ENCODE assay signal across 1 cellular context in the genomic region with DNA sequence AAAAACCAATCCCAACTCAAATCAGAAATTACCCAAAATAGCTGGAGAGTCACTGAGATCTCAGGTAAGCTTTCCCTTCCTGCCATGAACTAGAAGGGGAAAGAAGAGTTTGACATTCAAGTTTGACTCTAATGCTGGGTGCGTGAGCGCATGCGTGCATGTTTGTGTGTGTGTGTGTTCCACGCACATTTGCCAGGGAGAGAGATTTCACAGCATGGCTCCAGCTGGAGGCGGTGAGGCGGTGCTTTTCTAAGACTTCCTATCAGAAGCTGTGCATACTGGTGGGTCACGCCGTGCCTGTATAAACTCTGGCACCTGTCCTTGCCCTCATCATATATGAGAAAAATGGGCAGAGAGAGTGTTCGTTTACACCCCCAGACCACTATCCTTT.
TF ChIP-seq lines count a peak whose summit lies in the region.

No MANE protein-coding gene starts in this region.

TF ChIP-seq in HepG2, 621 proteins besides CTCF, POLR2A, EP300 and RAD21 (continued from another document):
- TF ChIP-seq, protein P1, sequence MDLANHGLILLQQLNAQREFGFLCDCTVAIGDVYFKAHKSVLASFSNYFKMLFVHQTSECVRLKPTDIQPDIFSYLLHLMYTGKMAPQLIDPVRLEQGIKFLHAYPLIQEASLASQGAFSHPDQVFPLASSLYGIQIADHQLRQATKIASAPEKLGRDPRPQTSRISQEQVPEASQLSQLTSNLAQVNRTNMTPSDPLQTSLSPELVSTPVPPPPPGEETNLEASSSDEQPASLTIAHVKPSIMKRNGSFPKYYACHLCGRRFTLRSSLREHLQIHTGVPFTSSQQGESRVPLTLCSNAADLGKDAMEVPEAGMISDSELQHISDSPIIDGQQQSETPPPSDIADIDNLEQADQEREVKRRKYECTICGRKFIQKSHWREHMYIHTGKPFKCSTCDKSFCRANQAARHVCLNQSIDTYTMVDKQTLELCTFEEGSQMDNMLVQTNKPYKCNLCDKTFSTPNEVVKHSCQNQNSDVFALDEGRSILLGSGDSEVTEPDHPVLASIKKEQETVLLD (CRISPR knock-in tag; IDR thresholded peaks at IDR 0.05; ENCODE audit: low read depth): no peak
- TF ChIP-seq, protein P2, sequence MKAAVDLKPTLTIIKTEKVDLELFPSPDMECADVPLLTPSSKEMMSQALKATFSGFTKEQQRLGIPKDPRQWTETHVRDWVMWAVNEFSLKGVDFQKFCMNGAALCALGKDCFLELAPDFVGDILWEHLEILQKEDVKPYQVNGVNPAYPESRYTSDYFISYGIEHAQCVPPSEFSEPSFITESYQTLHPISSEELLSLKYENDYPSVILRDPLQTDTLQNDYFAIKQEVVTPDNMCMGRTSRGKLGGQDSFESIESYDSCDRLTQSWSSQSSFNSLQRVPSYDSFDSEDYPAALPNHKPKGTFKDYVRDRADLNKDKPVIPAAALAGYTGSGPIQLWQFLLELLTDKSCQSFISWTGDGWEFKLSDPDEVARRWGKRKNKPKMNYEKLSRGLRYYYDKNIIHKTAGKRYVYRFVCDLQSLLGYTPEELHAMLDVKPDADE (CRISPR knock-in tag; IDR thresholded peaks at IDR 0.05): no peak
- TF ChIP-seq, protein P3, sequence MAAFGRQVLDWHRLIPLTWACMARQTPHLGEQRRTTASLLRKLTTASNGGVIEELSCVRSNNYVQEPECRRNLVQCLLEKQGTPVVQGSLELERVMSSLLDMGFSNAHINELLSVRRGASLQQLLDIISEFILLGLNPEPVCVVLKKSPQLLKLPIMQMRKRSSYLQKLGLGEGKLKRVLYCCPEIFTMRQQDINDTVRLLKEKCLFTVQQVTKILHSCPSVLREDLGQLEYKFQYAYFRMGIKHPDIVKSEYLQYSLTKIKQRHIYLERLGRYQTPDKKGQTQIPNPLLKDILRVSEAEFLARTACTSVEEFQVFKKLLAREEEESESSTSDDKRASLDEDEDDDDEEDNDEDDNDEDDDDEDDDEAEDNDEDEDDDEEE (CRISPR knock-in tag; IDR thresholded peaks at IDR 0.05): no peak
- no peak for TF ChIP-seq ZNF121 (CRISPR knock-in tag; IDR thresholded peaks at IDR 0.05)
- TF ChIP-seq ZNF256 (CRISPR knock-in tag; conservative IDR thresholded peaks at IDR 0.05): no peak
- TF ChIP-seq ZNF724P (CRISPR knock-in tag; IDR thresholded peaks at IDR 0.05; ENCODE audit: borderline replicate concordance): no peak
- TF ChIP-seq ZNF720 (CRISPR knock-in tag; IDR thresholded peaks at IDR 0.05): no peak
- no peak for TF ChIP-seq CEBPB (IDR thresholded peaks at IDR 0.05; ENCODE audit: borderline replicate concordance, low read depth, low read length)
- TF ChIP-seq KDM2A (CRISPR knock-in tag; IDR thresholded peaks at IDR 0.05; ENCODE audit: borderline replicate concordance, low read depth): no peak
- no peak for TF ChIP-seq ELF1 (CRISPR knock-in tag; IDR thresholded peaks at IDR 0.05)
- no peak for TF ChIP-seq ZNF850 (CRISPR knock-in tag; conservative IDR thresholded peaks at IDR 0.05)
TF ChIP-seq in HepG2: peak in this region for 0.
